In genomic region chr7:150378115-150378852, GRCh38 we compare ENCODE assay signal across 8 cellular contexts. TPM values are rescaled to one million over a fixed set of nuclear protein-coding genes. Genes with fewer than 3 reads are reported as not detected.
DNase-seq lines count a peak whose midpoint lies in the region; ATAC-seq and TF ChIP-seq lines count a peak whose summit lies in the region.

No MANE protein-coding gene starts in this region.

- WGBS in esophagus, 2 donors = 4 to 5% methylated on average over 32 of the region's 32 CpGs

- H3K9me3 ChIP-seq in DND-41 (ENCODE audit: insufficient read depth, low read length, severe bottlenecking) (no peaks in the 10 kb centered on the region), esophagus (ENCODE audit: control insufficient read depth in 2 of 2, insufficient read depth in 1 of 2, low read depth in 1 of 2, low read length in 1 of 2) (no peaks in the 10 kb centered on the region), mucosa of stomach (ENCODE audit: control insufficient read depth, low read length) (no peaks in the 10 kb centered on the region), upper lobe of right lung (no peaks in the 10 kb centered on the region)

- DNase-seq in DND-41 = peak; percentile 89
- peak; percentile 59 for DNase-seq in HEK293T (ENCODE audit: extremely low spot score)
- DNase-seq in NCI-H510A (lab: John Stamatoyannopoulos, UW) = peak; percentile 50
- DNase-seq in activated CD4-positive, alpha-beta memory T cell treated with anti-CD3 and anti-CD28 coated beads, Interleukin-2, amount 10 ng/mL, durations not matched to agents 7 days and 5 days = peak; percentile 62
- DNase-seq in upper lobe of right lung = peak; percentile 71
- DNase-seq in T1000 (lab: John Stamatoyannopoulos, UW) = no peak

- no peaks in the 10 kb centered on the region for H3K27me3 ChIP-seq in DND-41 (ENCODE audit: insufficient read depth, low read length, poor library complexity)
- no peaks in the 10 kb centered on the region for H3K27me3 ChIP-seq in esophagus (ENCODE audit: control insufficient read depth in 1 of 2, insufficient read depth in 2 of 2, low read length in 2 of 2)
- H3K27me3 ChIP-seq in mucosa of stomach (ENCODE audit: control insufficient read depth, insufficient read depth, low read length) = no peaks in the 10 kb centered on the region
- H3K27me3 ChIP-seq in upper lobe of right lung = no peaks in the 10 kb centered on the region

- H3K36me3 Mint-ChIP-seq in activated CD4-positive, alpha-beta memory T cell treated with anti-CD3 and anti-CD28 coated beads, Interleukin-2, amount 10 ng/mL, durations not matched to agents 7 days and 5 days (ENCODE audit: low read depth) = peaks cover 3% of the 10 kb centered on the region

- ATAC-seq in DND-41 (ENCODE audit: insufficient read depth, low read depth) (peak; percentile 56), upper lobe of right lung (peak; percentile 7)

- H3K4me1 ChIP-seq in DND-41 (ENCODE audit: insufficient read depth, low read length) = peaks cover 80% of the 10 kb centered on the region
- H3K4me1 ChIP-seq in esophagus (ENCODE audit: control insufficient read depth in 2 of 2, insufficient read depth in 2 of 2, low read length in 1 of 2) = peaks cover 8 to 18% of the 10 kb centered on the region in 2 donors
- peaks cover 57% of the 10 kb centered on the region for H3K4me1 ChIP-seq in mucosa of stomach (ENCODE audit: control insufficient read depth, insufficient read depth, low read length)
- peaks cover 36% of the 10 kb centered on the region for H3K4me1 ChIP-seq in upper lobe of right lung

- CTCF ChIA-PET in HEK293T (lab: Yijun Ruan, JAX) = interaction anchor here (1.0 to 1.2 kb wide), 5 partner anchors 10 to 640 kb away, joined by 3 to 4 read pairs (median 3); partner anchors contain the start of gene REPIN1
- CTCF ChIA-PET in activated CD4-positive, alpha-beta memory T cell treated with anti-CD3 and anti-CD28 coated beads, Interleukin-2, amount 10 ng/mL, durations not matched to agents 7 days and 5 days (lab: Charles Lee) = interaction anchor here (1.0 to 1.9 kb wide), 6 partner anchors 8 to 29 kb away, joined by 3 to 9 read pairs (median 4); a partner anchor contains a TSS

- no peaks in the 10 kb centered on the region for H3K9me3 Mint-ChIP-seq in activated CD4-positive, alpha-beta memory T cell treated with anti-CD3 and anti-CD28 coated beads, Interleukin-2, amount 10 ng/mL, durations not matched to agents 7 days and 5 days

- peak overlapping the region; percentile 98 for H3K27ac ChIP-seq in DND-41 (ENCODE audit: low read length)
- peak overlapping the region; percentile 87 to 91 for H3K27ac ChIP-seq in esophagus (ENCODE audit: low read depth in 2 of 2, low read length in 1 of 2)
- H3K27ac ChIP-seq in upper lobe of right lung = peak overlapping the region; percentile 92

- H3K9ac ChIP-seq in DND-41 (ENCODE audit: low read depth, low read length) (peak overlapping the region; percentile 95), mucosa of stomach (ENCODE audit: low read length) (peak overlapping the region; percentile 86)

- peak overlapping the region; percentile 72 for H3K27ac Mint-ChIP-seq in activated CD4-positive, alpha-beta memory T cell treated with anti-CD3 and anti-CD28 coated beads, Interleukin-2, amount 10 ng/mL, durations not matched to agents 7 days and 5 days

- H3K4me2 ChIP-seq in DND-41 (ENCODE audit: insufficient read depth, low read length) = peak overlapping the region; percentile 83

- peaks cover 54% of the 10 kb centered on the region for H3K4me1 Mint-ChIP-seq in activated CD4-positive, alpha-beta memory T cell treated with anti-CD3 and anti-CD28 coated beads, Interleukin-2, amount 10 ng/mL, durations not matched to agents 7 days and 5 days

- POLR2A ChIA-PET in HEK293T (lab: Yijun Ruan, JAX) = interaction anchor here (0.7 to 2.4 kb wide), 16 partner anchors 8 to 469 kb away, joined by 3 to 50 read pairs (median 5); partner anchors contain the start of gene REPIN1
- POLR2A ChIA-PET in activated CD4-positive, alpha-beta memory T cell treated with anti-CD3 and anti-CD28 coated beads, Interleukin-2, amount 10 ng/mL, durations not matched to agents 7 days and 5 days (lab: Charles Lee) = interaction anchor here (0.7 to 3.1 kb wide), 8 partner anchors 10 to 71 kb away, joined by 3 to 47 read pairs (median 4); partner anchors contain the start of gene REPIN1

- no peaks in the 10 kb centered on the region for H3K27me3 Mint-ChIP-seq in activated CD4-positive, alpha-beta memory T cell treated with anti-CD3 and anti-CD28 coated beads, Interleukin-2, amount 10 ng/mL, durations not matched to agents 7 days and 5 days

- H2AFZ ChIP-seq in DND-41 (ENCODE audit: low read depth, low read length) = peak overlapping the region; percentile 63

- H3K36me3 ChIP-seq in DND-41 (ENCODE audit: insufficient read depth, low read length) = peaks cover 33% of the 10 kb centered on the region
- H3K36me3 ChIP-seq in esophagus (ENCODE audit: control insufficient read depth in 2 of 2, insufficient read depth in 2 of 2, low read length in 1 of 2) = no peaks in the 10 kb centered on the region
- no peaks in the 10 kb centered on the region for H3K36me3 ChIP-seq in mucosa of stomach (ENCODE audit: control insufficient read depth, insufficient read depth, low read length)
- H3K36me3 ChIP-seq in upper lobe of right lung = peaks cover 12% of the 10 kb centered on the region

- peak; percentile 68 for TF ChIP-seq CTCF in DND-41 (IDR thresholded peaks at IDR 0.05; ENCODE audit: borderline replicate concordance, extremely low read depth, low read length, poor library complexity, severe bottlenecking)
- no peak for TF ChIP-seq CTCF in upper lobe of right lung (IDR thresholded peaks at IDR 0.05)

- intact Hi-C loops in upper lobe of right lung (cut with DNase I) = no loop called here

- peaks cover 25% of the 10 kb centered on the region for H4K20me1 ChIP-seq in DND-41 (ENCODE audit: insufficient read depth, low read length)

- H3K4me3 ChIP-seq in DND-41 (ENCODE audit: low read depth in 1 of 2, low read length in 2 of 2) = peak overlapping the region; percentile 69 to 74; a peak in 3 of 4 replicates
- H3K4me3 ChIP-seq in esophagus (ENCODE audit: low read depth in 1 of 2, low read length in 2 of 2) = peak overlapping the region; percentile 71 to 85
- H3K4me3 ChIP-seq in mucosa of stomach (ENCODE audit: low read length) = peak overlapping the region; percentile 81
- peak overlapping the region; percentile 96 for H3K4me3 ChIP-seq in upper lobe of right lung

- peaks cover 92% of the 10 kb centered on the region for H3K79me2 ChIP-seq in DND-41 (ENCODE audit: insufficient read depth, low read length)

- H3K4me3 Mint-ChIP-seq in activated CD4-positive, alpha-beta memory T cell treated with anti-CD3 and anti-CD28 coated beads, Interleukin-2, amount 10 ng/mL, durations not matched to agents 7 days and 5 days = peak overlapping the region; percentile 77

TF ChIP-seq in HEK293T, 16 proteins besides CTCF, POLR2A, EP300 and RAD21:
- TF ChIP-seq SUZ12 (IDR thresholded peaks at IDR 0.05) = no peak
- TF ChIP-seq FOXA1 (IDR thresholded peaks at IDR 0.05) = no peak
- TF ChIP-seq LEF1 (IDR thresholded peaks at IDR 0.05; ENCODE audit: borderline replicate concordance) = no peak
- no peak for TF ChIP-seq TARDBP (IDR thresholded peaks at IDR 0.05)
- no peak for TF ChIP-seq ELF4 (IDR thresholded peaks at IDR 0.05)
- TF ChIP-seq L3MBTL2 (conservative IDR thresholded peaks at IDR 0.05) = no peak

RNA-seq across cellular contexts. Expression of gene ZNF775, which starts 0.8 kb away (rescaled TPM):
- total RNA-seq in activated CD4-positive, alpha-beta memory T cell treated with anti-CD3 and anti-CD28 coated beads, Interleukin-2, amount 10 ng/mL, durations not matched to agents 7 days and 5 days = 1 to 10 TPM; 6.4 to 7.1 TPM
- polyA plus RNA-seq in esophagus = 1 to 10 TPM in 1 of 2 donors, under 1 TPM in 1; 0.81 to 1.6 TPM
- total RNA-seq in upper lobe of right lung = 4.4 TPM

RNA-seq across cellular contexts. Expression of gene REPIN1, which starts 9.7 kb away (rescaled TPM):
- total RNA-seq in activated CD4-positive, alpha-beta memory T cell treated with anti-CD3 and anti-CD28 coated beads, Interleukin-2, amount 10 ng/mL, durations not matched to agents 7 days and 5 days = 10 to 100 TPM; 42.9 to 45.9 TPM
- polyA plus RNA-seq in esophagus = 10 to 100 TPM; 22.7 to 32.6 TPM
- total RNA-seq in upper lobe of right lung = 93.7 TPM

RNA-seq across cellular contexts. Expression of gene RARRES2, which starts 36.9 kb away (rescaled TPM):
- total RNA-seq in activated CD4-positive, alpha-beta memory T cell treated with anti-CD3 and anti-CD28 coated beads, Interleukin-2, amount 10 ng/mL, durations not matched to agents 7 days and 5 days = not detected
- polyA plus RNA-seq in esophagus = 10 to 100 TPM; 22.6 to 39.3 TPM
- total RNA-seq in upper lobe of right lung = 259 TPM

RNA-seq across cellular contexts. Expression of gene ACTR3C, which starts 54.9 kb away (rescaled TPM):
- total RNA-seq in activated CD4-positive, alpha-beta memory T cell treated with anti-CD3 and anti-CD28 coated beads, Interleukin-2, amount 10 ng/mL, durations not matched to agents 7 days and 5 days = 1 to 10 TPM; 4.9 to 7.0 TPM
- polyA plus RNA-seq in esophagus = 1 to 10 TPM; 8.0 to 8.5 TPM
- total RNA-seq in upper lobe of right lung = 20.1 TPM

RNA-seq across cellular contexts. Expression of gene LRRC61, which starts 55.1 kb away (rescaled TPM):
- 10 to 100 TPM; 23.1 to 26.8 TPM for total RNA-seq in activated CD4-positive, alpha-beta memory T cell treated with anti-CD3 and anti-CD28 coated beads, Interleukin-2, amount 10 ng/mL, durations not matched to agents 7 days and 5 days
- 1 to 10 TPM; 5.2 to 8.3 TPM for polyA plus RNA-seq in esophagus
- 10.2 TPM for total RNA-seq in upper lobe of right lung

Comparison
In these comparisons a context has a peak if more than half of its experiments do, and no peak if none do; other contexts are left out.
1. RNA of gene RARRES2, which starts 36.9 kb away (total RNA-seq): 259 TPM in upper lobe of right lung (single experiment); not detected in activated CD4-positive, alpha-beta memory T cell treated with anti-CD3 and anti-CD28 coated beads, Interleukin-2, amount 10 ng/mL, durations not matched to agents 7 days and 5 days; every median in the first group is over 100 times any median in the second.
2. Peak in every context shown above with its lines, with median percentiles within 50 percentile points of each other: H3K27ac ChIP-seq and H3K4me3 ChIP-seq.